ENCODE assay signal across 17 cellular contexts in the genomic region with DNA sequence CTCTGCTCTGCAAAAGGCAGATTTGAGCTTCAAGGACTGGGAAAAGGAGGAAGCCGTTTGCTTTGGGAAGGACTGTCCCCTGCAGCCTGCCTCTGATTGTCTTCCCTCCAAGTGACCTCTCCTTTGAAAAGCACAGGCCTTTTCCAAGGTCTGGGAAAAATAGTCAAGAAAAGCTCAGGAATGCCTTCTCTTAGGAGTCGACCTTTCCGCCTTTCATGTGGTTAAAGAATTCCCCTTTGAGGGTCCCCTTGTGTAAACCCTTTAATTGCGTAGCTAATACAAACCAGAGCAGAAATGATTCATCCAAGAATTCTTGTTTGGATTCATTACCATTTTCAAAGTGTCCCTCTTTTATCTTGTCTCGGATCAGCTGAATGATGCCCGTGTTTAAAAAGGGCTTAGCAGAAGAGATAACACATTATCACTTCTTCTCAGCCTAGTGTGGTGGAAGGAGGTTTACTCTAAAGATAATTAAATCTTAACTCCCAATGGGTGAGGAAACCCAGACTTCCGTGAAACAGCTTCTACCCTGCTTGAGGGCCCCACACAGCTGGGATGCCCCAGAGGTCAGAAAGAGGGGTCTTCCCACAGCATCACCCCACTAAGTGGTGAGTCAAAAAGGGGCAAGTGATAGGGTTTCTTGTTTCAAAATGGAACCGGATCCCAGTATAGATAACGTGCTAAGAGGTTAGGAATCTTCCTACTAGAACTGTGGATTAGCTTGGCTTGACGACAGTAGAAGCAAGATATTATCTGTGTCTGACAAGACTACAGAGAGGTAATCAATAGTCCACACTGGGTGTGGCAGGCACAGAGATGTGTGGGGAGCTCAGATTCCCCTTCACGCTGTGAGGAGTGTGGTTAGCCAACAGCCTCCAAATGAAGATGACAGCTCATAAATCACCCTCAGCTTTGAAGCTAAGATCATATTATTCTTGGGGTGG.
A peak's percentile ranks its signal among the peaks of the same experiment; 100 is the strongest.
DNase-seq lines count a peak whose midpoint lies in the region; ATAC-seq, FAIRE-seq and TF ChIP-seq lines count a peak whose summit lies in the region.
"Had no signal": no experiment of that assay in that cellular context is flagged by ENCODE, and none has a peak within 500 bp of the region (broad histone marks: within the 10 kb centered on the region; RNA-seq: fewer than 3 reads in every experiment).

No MANE protein-coding gene starts in this region.

- peaks cover 3% of the 10 kb centered on the region for H3K9me3 Mint-ChIP-seq in activated naive CD8-positive, alpha-beta T cell treated with anti-CD3 and anti-CD28 coated beads, Interleukin-2, amount 10 ng/mL, durations not matched to agents 7 days and 5 days
- peaks cover 1% of the 10 kb centered on the region for H3K9me3 Mint-ChIP-seq in activated naive CD8-positive, alpha-beta T cell treated with anti-CD3 and anti-CD28 coated beads for 36 hours
- H3K9me3 Mint-ChIP-seq in immature natural killer cell: peaks cover 0 to 3% (median 0%) of the 10 kb centered on the region in 6 donors

- no peaks in the 10 kb centered on the region for H3K79me2 ChIP-seq in HepG2 (ENCODE audit: insufficient read depth, low read length)

- CTCF ChIA-PET in HepG2 (lab: Yijun Ruan, JAX; ENCODE audit: low intra/inter-chr PET ratio, low total read pairs): no interaction called here

- DNase-seq in activated naive CD8-positive, alpha-beta T cell treated with anti-CD3 and anti-CD28 coated beads, Interleukin-2, amount 10 ng/mL, durations not matched to agents 7 days and 5 days: no peak
- no peak for DNase-seq in activated naive CD8-positive, alpha-beta T cell treated with anti-CD3 and anti-CD28 coated beads for 36 hours
- peak; percentile 9 for DNase-seq in T1000 (lab: John Stamatoyannopoulos, UW)
- peak; percentile 32 for DNase-seq in HepG2 (ENCODE audit: low spot score)
- no peak for DNase-seq in 8988T
- DNase-seq in stimulated activated naive CD4-positive, alpha-beta T cell (lab: John Stamatoyannopoulos, UW): no peak
- DNase-seq in NCI-H2107 treated with DMSO at 0.1 percent for 48 hours (lab: John Stamatoyannopoulos, UW; ENCODE audit: unreplicated experiment): no peak
- no peak for DNase-seq in immature natural killer cell
- DNase-seq: effector memory CD4-positive, alpha-beta T cell; H7; left ventricle myocardium superior; NCI-H1105; nucleus accumbens; stimulated activated CD4-positive, alpha-beta T cell treated with anti-CD3 and anti-CD28 coated beads, Interleukin-12 subunit alpha, Interleukin-12 subunit beta, amount 100 ng/mL, for 4 hours had no signal

- no peaks in the 10 kb centered on the region for H3K9me3 ChIP-seq in HepG2 (ENCODE audit: low read length)

- no peak for FAIRE-seq in HepG2 (lab: Jason Lieb, UNC)
- FAIRE-seq: GM12891, GM19239 had no signal

- no peak overlapping the region for H3K9ac ChIP-seq in HepG2 (ENCODE audit: insufficient read depth, low read depth, low read length)

- no peak for TF ChIP-seq POLR2A in HepG2 (IDR thresholded peaks at IDR 0.05; ENCODE audit: insufficient read depth in 1 of 2, low read depth in 2 of 2, low read length in 2 of 2)

- TF ChIP-seq EP300 in HepG2 (IDR thresholded peaks at IDR 0.05; ENCODE audit: low read depth in 2 of 2, low read length in 2 of 2) (no peak), HepG2 (CRISPR knock-in tag; IDR thresholded peaks at IDR 0.05; ENCODE audit: borderline replicate concordance) (no peak)

- peaks cover 3% of the 10 kb centered on the region for H3K4me1 Mint-ChIP-seq in activated naive CD8-positive, alpha-beta T cell treated with anti-CD3 and anti-CD28 coated beads, Interleukin-2, amount 10 ng/mL, durations not matched to agents 7 days and 5 days
- no peaks in the 10 kb centered on the region for H3K4me1 Mint-ChIP-seq in activated naive CD8-positive, alpha-beta T cell treated with anti-CD3 and anti-CD28 coated beads for 36 hours
- no peaks in the 10 kb centered on the region for H3K4me1 Mint-ChIP-seq in immature natural killer cell

- no peaks in the 10 kb centered on the region for H3K36me3 ChIP-seq in HepG2 (replicated peaks in 1 of 2; ENCODE audit: control insufficient read depth in 1 of 2, insufficient read depth in 2 of 2, low read length in 2 of 2)

- no peaks in the 10 kb centered on the region for H3K36me3 Mint-ChIP-seq in activated naive CD8-positive, alpha-beta T cell treated with anti-CD3 and anti-CD28 coated beads, Interleukin-2, amount 10 ng/mL, durations not matched to agents 7 days and 5 days
- no peaks in the 10 kb centered on the region for H3K36me3 Mint-ChIP-seq in activated naive CD8-positive, alpha-beta T cell treated with anti-CD3 and anti-CD28 coated beads for 36 hours
- H3K36me3 Mint-ChIP-seq in immature natural killer cell: no peaks in the 10 kb centered on the region

- H3K27me3 Mint-ChIP-seq in activated naive CD8-positive, alpha-beta T cell treated with anti-CD3 and anti-CD28 coated beads, Interleukin-2, amount 10 ng/mL, durations not matched to agents 7 days and 5 days: peaks cover 5% of the 10 kb centered on the region
- peaks cover 10% of the 10 kb centered on the region for H3K27me3 Mint-ChIP-seq in activated naive CD8-positive, alpha-beta T cell treated with anti-CD3 and anti-CD28 coated beads for 36 hours
- H3K27me3 Mint-ChIP-seq in immature natural killer cell (ENCODE audit: low read depth in 3 of 3): peaks cover 0 to 11% (median 4%) of the 10 kb centered on the region in 3 donors

- no peak overlapping the region for H3K4me3 ChIP-seq in HepG2 (replicated peaks in 1 of 3; ENCODE audit: insufficient read depth in 1 of 3, low read depth in 2 of 3, low read length in 3 of 3)

- no peak overlapping the region for H3K4me3 Mint-ChIP-seq in activated naive CD8-positive, alpha-beta T cell treated with anti-CD3 and anti-CD28 coated beads, Interleukin-2, amount 10 ng/mL, durations not matched to agents 7 days and 5 days
- H3K4me3 Mint-ChIP-seq in activated naive CD8-positive, alpha-beta T cell treated with anti-CD3 and anti-CD28 coated beads for 36 hours: no peak overlapping the region
- no peak overlapping the region for H3K4me3 Mint-ChIP-seq in immature natural killer cell

- in situ Hi-C loops in HepG2 (cut with HindIII; ENCODE audit: extremely low pct_ligation_motif_present, low pct_unique_long_range_greater_than_20kb): no loop called here

- H2AFZ ChIP-seq in HepG2 (ENCODE audit: low read length): no peak overlapping the region

- WGBS in HepG2 (ENCODE audit: low lambda C conversion rate): 2% methylated on average over 11 of the region's 11 CpGs

- peaks cover 0 to 26% of the 10 kb centered on the region in 2 experiments; a peak in 2 of 5 replicates for H3K27me3 ChIP-seq in HepG2 (ENCODE audit: control insufficient read depth in 1 of 2, insufficient read depth in 2 of 2, low read length in 2 of 2)

- H3K27ac ChIP-seq in HepG2 (ENCODE audit: extremely low read length, insufficient read depth, low read length): no peak overlapping the region

- H3K27ac Mint-ChIP-seq in activated naive CD8-positive, alpha-beta T cell treated with anti-CD3 and anti-CD28 coated beads, Interleukin-2, amount 10 ng/mL, durations not matched to agents 7 days and 5 days: no peak overlapping the region
- no peak overlapping the region for H3K27ac Mint-ChIP-seq in activated naive CD8-positive, alpha-beta T cell treated with anti-CD3 and anti-CD28 coated beads for 36 hours
- no peak overlapping the region for H3K27ac Mint-ChIP-seq in immature natural killer cell

- ATAC-seq in activated naive CD8-positive, alpha-beta T cell treated with anti-CD3 and anti-CD28 coated beads, Interleukin-2, amount 10 ng/mL, durations not matched to agents 7 days and 5 days (ENCODE audit: low read depth): peak; percentile 26
- no peak for ATAC-seq in HepG2
- ATAC-seq: left ventricle myocardium superior, Right ventricle myocardium inferior had no signal

- TF ChIP-seq RAD21 in HepG2 (CRISPR knock-in tag; IDR thresholded peaks at IDR 0.05): no peak

- intact Hi-C loops in HepG2 (cut with micrococcal nuclease; ENCODE audit: unreplicated experiment): no loop called here

- 0 out of 2 replicates have a peak, but pooled peaks cover 4% of the 10 kb centered on the region for H3K4me1 ChIP-seq in HepG2 (ENCODE audit: insufficient read depth, low read length)

- BruUV-seq in HepG2 (replicated peaks; lab: Mats Ljungman, UMichigan): no TSS peak

- no peaks in the 10 kb centered on the region for H4K20me1 ChIP-seq in HepG2 (ENCODE audit: insufficient read depth, low read length)

- H3K4me2 ChIP-seq in HepG2 (ENCODE audit: low read depth, low read length): no peak overlapping the region

- TF ChIP-seq CTCF in HepG2 (CRISPR knock-in tag; IDR thresholded peaks at IDR 0.05): no peak

- POLR2A ChIA-PET in activated naive CD8-positive, alpha-beta T cell treated with anti-CD3 and anti-CD28 coated beads, Interleukin-2, amount 10 ng/mL, durations not matched to agents 7 days and 5 days (lab: Charles Lee): no interaction called here
- POLR2A ChIA-PET in HepG2 (lab: Yijun Ruan, JAX): no interaction called here

TF ChIP-seq in HepG2, 621 proteins besides CTCF, POLR2A, EP300 and RAD21:
- TF ChIP-seq FIP1L1 (IDR thresholded peaks at IDR 0.05; ENCODE audit: borderline replicate concordance, insufficient read depth, low read depth, low read length) (no peak), TCF7 (IDR thresholded peaks at IDR 0.05; ENCODE audit: low read depth) (peak; percentile 27; the same call in 1 of the 2 replicates), IKZF5 (CRISPR knock-in tag; IDR thresholded peaks at IDR 0.05) (no peak), TEAD3 (CRISPR knock-in tag; optimal IDR thresholded peaks at IDR 0.05; ENCODE audit: borderline replicate concordance) (no peak), NAIF1 (CRISPR knock-in tag; IDR thresholded peaks at IDR 0.05; ENCODE audit: borderline replicate concordance) (no peak), CBFB (CRISPR knock-in tag; IDR thresholded peaks at IDR 0.05) (no peak), RNF2 (conservative IDR thresholded peaks at IDR 0.05; ENCODE audit: low read depth) (no peak)

Comparison
In these comparisons a context has a peak if more than half of its experiments do, and no peak if none do; other contexts are left out.
1. DNase-seq: peak in T1000 (single experiment) and HepG2 (single experiment); none in activated naive CD8-positive, alpha-beta T cell treated with anti-CD3 and anti-CD28 coated beads, Interleukin-2, amount 10 ng/mL, durations not matched to agents 7 days and 5 days (single experiment), activated naive CD8-positive, alpha-beta T cell treated with anti-CD3 and anti-CD28 coated beads for 36 hours (single experiment), 8988T (single experiment), stimulated activated naive CD4-positive, alpha-beta T cell (0 of 6), NCI-H2107 treated with DMSO at 0.1 percent for 48 hours (single experiment) and immature natural killer cell (0 of 3).